8 cellular contexts compared by ENCODE assay signal in genomic region chr1:26862781-26863676, GRCh38. TPM values are rescaled to one million over a fixed set of nuclear protein-coding genes. Genes with fewer than 3 reads are reported as not detected.
DNase-seq lines count a peak whose midpoint lies in the region; ATAC-seq and TF ChIP-seq lines count a peak whose summit lies in the region.

SFN (plus strand) TSS chr1:26863149; CDS start chr1:26863213, 64 bp downstream.

- no peaks in the 10 kb centered on the region for H3K27me3 ChIP-seq in osteoblast (ENCODE audit: insufficient read depth, low read length)

- H3K4me1 ChIP-seq in osteoblast (ENCODE audit: insufficient read depth, low read length), result peaks cover 23% of the 10 kb centered on the region

- H3K27ac Mint-ChIP-seq in endothelial cell (ENCODE audit: unreplicated experiment), result no peak within 1 kb of the TSS

- POLR2A ChIA-PET in GM10248 (lab: Yijun Ruan, JAX), result interaction anchor here (0.6 to 1.0 kb wide), 2 partner anchors 30 to 909 kb away, joined by 3 to 4 read pairs; no protein-coding TSS in a partner anchor

- ATAC-seq in HG03565 (IDR thresholded peaks at IDR 0.05; ENCODE audit: unreplicated experiment), result no peak
- no peak for ATAC-seq in HG02884 (IDR thresholded peaks at IDR 0.05; ENCODE audit: unreplicated experiment)
- no peak for ATAC-seq in HG02870 (IDR thresholded peaks at IDR 0.05; ENCODE audit: unreplicated experiment)

- no peaks in the 10 kb centered on the region for H4K20me1 ChIP-seq in osteoblast (ENCODE audit: insufficient read depth, low read length)

- H3K36me3 Mint-ChIP-seq in endothelial cell (ENCODE audit: low read depth, unreplicated experiment), result no peaks in the 10 kb centered on the region

- peaks cover 7% of the 10 kb centered on the region for H3K4me1 Mint-ChIP-seq in endothelial cell (ENCODE audit: unreplicated experiment)

- H2AFZ ChIP-seq in osteoblast (ENCODE audit: low read length), result peak within 1 kb of the TSS; percentile 97

- TF ChIP-seq CTCF in GM10248 (IDR thresholded peaks at IDR 0.05; ENCODE audit: control extremely low read depth, extremely low read depth, low read depth, missing control alignments) (peak; percentile 43), endothelial cell (IDR thresholded peaks at IDR 0.05; ENCODE audit: unreplicated experiment) (peak; percentile 24), osteoblast (IDR thresholded peaks at IDR 0.05; ENCODE audit: extremely low read depth, low read depth, low read length) (peak; percentile 27)

- H3K9me3 ChIP-seq in osteoblast (ENCODE audit: low read depth, low read length), result no peaks in the 10 kb centered on the region

- H3K79me2 ChIP-seq in osteoblast (ENCODE audit: insufficient read depth, low read length), result no peaks in the 10 kb centered on the region

- H3K27me3 Mint-ChIP-seq in endothelial cell (ENCODE audit: unreplicated experiment), result peaks cover 10% of the 10 kb centered on the region

- H3K4me3 ChIP-seq in osteoblast (ENCODE audit: insufficient read depth, low read length), result peak within 1 kb of the TSS; percentile 86

- peak within 1 kb of the TSS; percentile 97 for H3K4me2 ChIP-seq in osteoblast (ENCODE audit: insufficient read depth, low read length)

- no peaks in the 10 kb centered on the region for H3K9me3 Mint-ChIP-seq in endothelial cell (ENCODE audit: unreplicated experiment)

- CTCF ChIA-PET in GM10248 (lab: Yijun Ruan, JAX), result interaction anchor here (0.8 to 11.5 kb wide), 10 partner anchors 9 to 264 kb away, joined by 3 to 72 read pairs (median 4); no protein-coding TSS in a partner anchor

- H3K27ac ChIP-seq in osteoblast (ENCODE audit: low read depth, low read length), result peak within 1 kb of the TSS; percentile 73

- peak; percentile 50 for DNase-seq in GM10248 (ENCODE audit: extremely low spot score)
- peak; percentile 93 for DNase-seq in NCI-H146 (lab: John Stamatoyannopoulos, UW)
- DNase-seq in activated CD4-positive, alpha-beta T cell treated with anti-CD3 and anti-CD28 coated beads for 48 hours, result peak; percentile 80
- DNase-seq in endothelial cell (ENCODE audit: low spot score), result peak; percentile 33
- DNase-seq in osteoblast (ENCODE audit: insufficient read length, low spot score, missing footprints), result no peak

- H3K36me3 ChIP-seq in osteoblast (ENCODE audit: insufficient read depth, low read length), result no peaks in the 10 kb centered on the region

- no peak within 1 kb of the TSS for H3K4me3 Mint-ChIP-seq in endothelial cell (ENCODE audit: unreplicated experiment)

RNA-seq across cellular contexts. Expression of gene SFN, which starts in this region (rescaled TPM):
- total RNA-seq in endothelial cell (ENCODE audit: unreplicated experiment), result 0.54 TPM
- under 0.01 and 0.29 TPM in 2 replicates for total RNA-seq in osteoblast

Comparison
In these comparisons a context has a peak if more than half of its experiments do, and no peak if none do; other contexts are left out.
1. Peak in DNase-seq in endothelial cell; RNA of the gene not detected or under 1 TPM.